14 cellular contexts compared by ENCODE assay signal in genomic region chr1:218209351-218209861, GRCh38.
DNase-seq lines count a peak whose midpoint lies in the region; ATAC-seq, FAIRE-seq and TF ChIP-seq lines count a peak whose summit lies in the region.
"Had no signal": no experiment of that assay in that cellular context is flagged by ENCODE, and none has a peak within 500 bp of the region (broad histone marks: within the 10 kb centered on the region; RNA-seq: fewer than 3 reads in every experiment).

No MANE protein-coding gene starts in this region.

- DNase-seq in AG10803 (ENCODE audit: low read depth) (peak; percentile 82), LHCN-M2 (ENCODE audit: low read depth) (peak; percentile 81), astrocyte of the hippocampus (ENCODE audit: low read depth, low spot score) (peak; percentile 15), kidney epithelial cell (ENCODE audit: low read depth) (peak; percentile 7), small intestine (no peak), G401 (ENCODE audit: low spot score) (no peak)
- DNase-seq in activated CD8-positive, alpha-beta T cell treated with anti-CD3 and anti-CD28 coated beads for 36 hours = no peak
- DNase-seq in activated CD4-positive, alpha-beta T cell treated with anti-CD3 and anti-CD28 coated beads, Interleukin-2, amount 50 U/mL, for 4 hours = no peak
- DNase-seq: activated naive CD8-positive, alpha-beta T cell treated with anti-CD3 and anti-CD28 coated beads, Interleukin-2, amount 10 ng/mL, durations not matched to agents 7 days and 5 days; C1 segment of cervical spinal cord; GF-D8; pancreas; T-helper 9 cell had no signal

- ATAC-seq in activated CD8-positive, alpha-beta T cell treated with anti-CD3 and anti-CD28 coated beads for 36 hours = no peak
- ATAC-seq: pancreas had no signal

- TF ChIP-seq CTCF in AG10803 (conservative IDR thresholded peaks at IDR 0.05; ENCODE audit: low read length) = no peak
- no peak for TF ChIP-seq CTCF in kidney epithelial cell (IDR thresholded peaks at IDR 0.05; ENCODE audit: insufficient read depth, low read length, poor library complexity, severe bottlenecking)
- no peak for TF ChIP-seq CTCF in activated CD8-positive, alpha-beta T cell treated with anti-CD3 and anti-CD28 coated beads for 36 hours (IDR thresholded peaks at IDR 0.05)

- POLR2A ChIA-PET in activated CD8-positive, alpha-beta T cell treated with anti-CD3 and anti-CD28 coated beads for 36 hours (lab: Charles Lee) = no interaction called here

- WGBS in small intestine, 3 donors = 63 to 67% (median 63%) methylated on average over 3 of the region's 3 CpGs

- no peaks in the 10 kb centered on the region for H3K4me1 ChIP-seq in small intestine (ENCODE audit: control insufficient read depth in 2 of 2, insufficient read depth in 1 of 2, low read depth in 1 of 2, low read length in 1 of 2)
- H3K4me1 ChIP-seq: pancreas had no signal

- H3K36me3 ChIP-seq in kidney epithelial cell (ENCODE audit: control insufficient read depth, insufficient read depth, low read length) (no peaks in the 10 kb centered on the region), small intestine (ENCODE audit: control insufficient read depth in 2 of 2, insufficient read depth in 2 of 2, low read length in 2 of 2) (no peaks in the 10 kb centered on the region)
- H3K36me3 ChIP-seq: pancreas had no signal

- no peaks in the 10 kb centered on the region for H3K4me1 Mint-ChIP-seq in activated CD8-positive, alpha-beta T cell treated with anti-CD3 and anti-CD28 coated beads for 36 hours (ENCODE audit: low read depth)
- H3K4me1 Mint-ChIP-seq: activated naive CD8-positive, alpha-beta T cell treated with anti-CD3 and anti-CD28 coated beads, Interleukin-2, amount 10 ng/mL, durations not matched to agents 7 days and 5 days; memory B cell had no signal

- in situ Hi-C loops in G401 (cut with HindIII; ENCODE audit: low sequenced_read_pairs) = no loop called here

- no peak overlapping the region for H3K27ac ChIP-seq in small intestine (ENCODE audit: low read depth in 1 of 2, low read length in 1 of 2)
- H3K27ac ChIP-seq: pancreas had no signal

- CTCF ChIA-PET in activated CD8-positive, alpha-beta T cell treated with anti-CD3 and anti-CD28 coated beads for 36 hours (lab: Charles Lee) = no interaction called here

- H3K36me3 Mint-ChIP-seq in activated CD8-positive, alpha-beta T cell treated with anti-CD3 and anti-CD28 coated beads for 36 hours (ENCODE audit: low read depth) = no peaks in the 10 kb centered on the region
- H3K36me3 Mint-ChIP-seq: activated naive CD8-positive, alpha-beta T cell treated with anti-CD3 and anti-CD28 coated beads, Interleukin-2, amount 10 ng/mL, durations not matched to agents 7 days and 5 days; memory B cell had no signal

- no peaks in the 10 kb centered on the region for H3K9me3 ChIP-seq in small intestine (ENCODE audit: control insufficient read depth, low read depth)
- H3K9me3 ChIP-seq: pancreas had no signal

- H3K4me3 ChIP-seq in AG10803 (ENCODE audit: low read length) (no peak overlapping the region), kidney epithelial cell (ENCODE audit: low read depth, low read length) (no peak overlapping the region), small intestine (ENCODE audit: low read depth in 1 of 2, low read length in 2 of 2) (no peak overlapping the region)
- H3K4me3 ChIP-seq: pancreas had no signal

- H3K27ac Mint-ChIP-seq in activated CD8-positive, alpha-beta T cell treated with anti-CD3 and anti-CD28 coated beads for 36 hours = no peak overlapping the region
- H3K27ac Mint-ChIP-seq: activated naive CD8-positive, alpha-beta T cell treated with anti-CD3 and anti-CD28 coated beads, Interleukin-2, amount 10 ng/mL, durations not matched to agents 7 days and 5 days; memory B cell had no signal

- no peaks in the 10 kb centered on the region for H3K9me3 Mint-ChIP-seq in activated CD8-positive, alpha-beta T cell treated with anti-CD3 and anti-CD28 coated beads for 36 hours
- H3K9me3 Mint-ChIP-seq: activated naive CD8-positive, alpha-beta T cell treated with anti-CD3 and anti-CD28 coated beads, Interleukin-2, amount 10 ng/mL, durations not matched to agents 7 days and 5 days; memory B cell had no signal

- intact Hi-C loops in activated CD8-positive, alpha-beta T cell treated with anti-CD3 and anti-CD28 coated beads for 36 hours (cut with micrococcal nuclease) = no loop called here

- peaks cover 10% of the 10 kb centered on the region for H3K27me3 Mint-ChIP-seq in activated CD8-positive, alpha-beta T cell treated with anti-CD3 and anti-CD28 coated beads for 36 hours

- H3K27me3 ChIP-seq in kidney epithelial cell (ENCODE audit: control insufficient read depth, insufficient read depth, low read length) (no peaks in the 10 kb centered on the region), small intestine (ENCODE audit: control insufficient read depth in 2 of 2, insufficient read depth in 2 of 2, low read length in 2 of 2) (no peaks in the 10 kb centered on the region)
- H3K27me3 ChIP-seq: pancreas had no signal

- H3K4me3 Mint-ChIP-seq in activated CD8-positive, alpha-beta T cell treated with anti-CD3 and anti-CD28 coated beads for 36 hours = no peak overlapping the region
- H3K4me3 Mint-ChIP-seq: activated naive CD8-positive, alpha-beta T cell treated with anti-CD3 and anti-CD28 coated beads, Interleukin-2, amount 10 ng/mL, durations not matched to agents 7 days and 5 days; memory B cell had no signal

- no peak for FAIRE-seq in small intestine (lab: Jason Lieb, UNC)
- FAIRE-seq: pancreas had no signal

Comparison
In these comparisons a context has a peak if more than half of its experiments do, and no peak if none do; other contexts are left out.
1. DNase-seq: peak in AG10803 (single experiment), LHCN-M2 (single experiment), astrocyte of the hippocampus (single experiment) and kidney epithelial cell (single experiment); none in small intestine (single experiment), G401 (single experiment), activated CD8-positive, alpha-beta T cell treated with anti-CD3 and anti-CD28 coated beads for 36 hours (single experiment) and activated CD4-positive, alpha-beta T cell treated with anti-CD3 and anti-CD28 coated beads, Interleukin-2, amount 50 U/mL, for 4 hours (0 of 2).